Comparison of ENCODE assay signal across 8 cellular contexts in genomic region chr11:3894128-3894731, GRCh38. TPM values are rescaled to one million over a fixed set of nuclear protein-coding genes. Genes with fewer than 3 reads are reported as not detected.
DNase-seq lines count a peak whose midpoint lies in the region; ATAC-seq, FAIRE-seq and TF ChIP-seq lines count a peak whose summit lies in the region.

No MANE protein-coding gene starts in this region.

- CTCF ChIA-PET in CD4-positive, alpha-beta T cell (lab: Charles Lee): interaction anchor here (1.2 to 1.9 kb wide), 3 partner anchors 40 to 178 kb away, joined by 3 to 5 read pairs (median 3); no protein-coding TSS in a partner anchor
- CTCF ChIA-PET in activated B cell treated with CpG ODN at 0.5 μM for 24 hours (lab: Charles Lee): interaction anchor here (0.9 to 2.7 kb wide), 9 partner anchors 15 to 179 kb away, joined by 3 to 24 read pairs (median 3); partner anchors contain the start of gene STIM1

- ATAC-seq in CD4-positive, alpha-beta T cell (ENCODE audit: poor library complexity): peak; percentile 34
- ATAC-seq in HG03342 (IDR thresholded peaks at IDR 0.05; ENCODE audit: unreplicated experiment) (peak; percentile 97), activated B cell treated with CpG ODN at 0.5 μM for 24 hours (ENCODE audit: low read depth) (peak; percentile 97)

- H3K9me3 Mint-ChIP-seq in CD4-positive, alpha-beta T cell: no peaks in the 10 kb centered on the region
- H3K9me3 Mint-ChIP-seq in activated B cell treated with CpG ODN at 0.5 μM for 24 hours: no peaks in the 10 kb centered on the region

- no peaks in the 10 kb centered on the region for H3K27me3 Mint-ChIP-seq in CD4-positive, alpha-beta T cell
- H3K27me3 Mint-ChIP-seq in activated B cell treated with CpG ODN at 0.5 μM for 24 hours: no peaks in the 10 kb centered on the region

- H3K36me3 Mint-ChIP-seq in CD4-positive, alpha-beta T cell (ENCODE audit: low read depth): peaks cover 30% of the 10 kb centered on the region
- H3K36me3 Mint-ChIP-seq in activated B cell treated with CpG ODN at 0.5 μM for 24 hours (ENCODE audit: low read depth): peaks cover 2% of the 10 kb centered on the region

- H3K27me3 ChIP-seq in CD4-positive, alpha-beta T cell (ENCODE audit: control insufficient read depth, insufficient read depth, low read length): no peaks in the 10 kb centered on the region
- no peaks in the 10 kb centered on the region for H3K27me3 ChIP-seq in muscle layer of duodenum (ENCODE audit: low read depth, low read length)

- peaks cover 0 to 12% of the 10 kb centered on the region in 2 donors for H3K4me1 ChIP-seq in muscle layer of duodenum (ENCODE audit: control insufficient read depth in 1 of 2, insufficient read depth in 2 of 2, low read length in 2 of 2)

- H3K9me3 ChIP-seq in CD4-positive, alpha-beta T cell (ENCODE audit: control insufficient read depth, low read length): no peaks in the 10 kb centered on the region
- no peaks in the 10 kb centered on the region for H3K9me3 ChIP-seq in muscle layer of duodenum (ENCODE audit: control insufficient read depth in 1 of 2, low read length in 2 of 2)

- POLR2A ChIA-PET in CD4-positive, alpha-beta T cell (lab: Charles Lee): interaction anchor here (0.9 to 3.1 kb wide), 2 partner anchors 39 kb away, joined by 4 to 15 read pairs; partner anchors contain the start of gene STIM1
- POLR2A ChIA-PET in activated B cell treated with CpG ODN at 0.5 μM for 24 hours (lab: Charles Lee): interaction anchor here (0.5 to 4.2 kb wide), 16 partner anchors 9 to 70 kb away, joined by 3 to 75 read pairs (median 4); partner anchors contain the start of genes RHOG and STIM1

- H3K4me3 Mint-ChIP-seq in CD4-positive, alpha-beta T cell: no peak overlapping the region
- peak overlapping the region; percentile 74 for H3K4me3 Mint-ChIP-seq in activated B cell treated with CpG ODN at 0.5 μM for 24 hours

- peaks cover 64% of the 10 kb centered on the region for H3K4me1 Mint-ChIP-seq in CD4-positive, alpha-beta T cell (ENCODE audit: low read depth)
- peaks cover 72% of the 10 kb centered on the region for H3K4me1 Mint-ChIP-seq in activated B cell treated with CpG ODN at 0.5 μM for 24 hours

- intact Hi-C loops in CD4-positive, alpha-beta T cell (cut with DNase I, micrococcal nuclease): no loop called here
- intact Hi-C loops in activated B cell treated with CpG ODN at 0.5 μM for 24 hours (cut with micrococcal nuclease): loop anchor here (1.0 to 2.0 kb wide), 9 partner anchors 9 to 164 kb away; partner anchors contain the start of gene NUP98

- FAIRE-seq in GM19239 (lab: Jason Lieb, UNC) (peak; percentile 95), D721Med (lab: Jason Lieb, UNC) (no peak)

- H3K27ac ChIP-seq in CD4-positive, alpha-beta T cell (ENCODE audit: low read depth, low read length): no peak overlapping the region
- peak overlapping the region; percentile 53 for H3K27ac ChIP-seq in muscle layer of duodenum (ENCODE audit: low read length)

- no peak overlapping the region for H3K4me3 ChIP-seq in muscle layer of duodenum (ENCODE audit: low read depth in 1 of 2, low read length in 2 of 2)

- H3K36me3 ChIP-seq in muscle layer of duodenum (ENCODE audit: control insufficient read depth in 1 of 2, insufficient read depth in 2 of 2, low read length in 2 of 2): no peaks in the 10 kb centered on the region

- peak in 1 of 10 experiments; percentile 16 for DNase-seq in CD4-positive, alpha-beta T cell
- DNase-seq in GM19239 (ENCODE audit: insufficient read length, low spot score) (peak; percentile 73), activated B cell treated with CpG ODN at 0.5 μM for 24 hours (peak; percentile 84), NCI-H2081 (lab: John Stamatoyannopoulos, UW) (no peak), D721Med (ENCODE audit: insufficient read length, low spot score) (no peak), HCEC 1CT (no peak)

- H3K27ac Mint-ChIP-seq in CD4-positive, alpha-beta T cell: peak overlapping the region; percentile 69
- H3K27ac Mint-ChIP-seq in activated B cell treated with CpG ODN at 0.5 μM for 24 hours: peak overlapping the region; percentile 88

- no peak for TF ChIP-seq CTCF in CD4-positive, alpha-beta T cell (IDR thresholded peaks at IDR 0.05)
- TF ChIP-seq CTCF in activated B cell treated with CpG ODN at 0.5 μM for 24 hours (IDR thresholded peaks at IDR 0.05) (no peak), D721Med (IDR thresholded peaks at IDR 0.05; ENCODE audit: insufficient read depth, missing control alignments) (no peak)

RNA-seq across cellular contexts. Expression of gene STIM1, which starts 38.8 kb away (rescaled TPM):
- total RNA-seq in CD4-positive, alpha-beta T cell: 10 to 100 TPM; 89.0 to 94.9 TPM
- total RNA-seq in activated B cell treated with CpG ODN at 0.5 μM for 24 hours: 37.3 and 38.4 TPM in 2 replicates

RNA-seq across cellular contexts. Expression of gene RHOG, which starts 53.5 kb away (rescaled TPM):
- total RNA-seq in CD4-positive, alpha-beta T cell: 100 to 1,000 TPM; 101 to 106 TPM
- 163 and 176 TPM in 2 replicates for total RNA-seq in activated B cell treated with CpG ODN at 0.5 μM for 24 hours

Comparison
In these comparisons a context has a peak if more than half of its experiments do, and no peak if none do; other contexts are left out.
1. ATAC-seq: peak in every context shown above with its lines; median percentile 97 in HG03342; 97 in activated B cell treated with CpG ODN at 0.5 μM for 24 hours; 34 in CD4-positive, alpha-beta T cell.
2. DNase-seq: peak in GM19239 (single experiment) and activated B cell treated with CpG ODN at 0.5 μM for 24 hours (single experiment); none in NCI-H2081 (0 of 2), D721Med (single experiment) and HCEC 1CT (single experiment).